ENCODE assay signal across 1 cellular context in genomic region chr18:26510337-26510736, GRCh38.
TF ChIP-seq lines count a peak whose summit lies in the region.

No MANE protein-coding gene starts in this region.

TF ChIP-seq in SK-N-SH, 30 proteins besides CTCF, POLR2A, EP300 and RAD21:
- peak; percentile 64 for TF ChIP-seq CHD2 (IDR thresholded peaks at IDR 0.05; ENCODE audit: low read length, partially characterized antibody)
- peak; percentile 72 for TF ChIP-seq RCOR1 (IDR thresholded peaks at IDR 0.05; ENCODE audit: low read length)
- TF ChIP-seq, protein P1, sequence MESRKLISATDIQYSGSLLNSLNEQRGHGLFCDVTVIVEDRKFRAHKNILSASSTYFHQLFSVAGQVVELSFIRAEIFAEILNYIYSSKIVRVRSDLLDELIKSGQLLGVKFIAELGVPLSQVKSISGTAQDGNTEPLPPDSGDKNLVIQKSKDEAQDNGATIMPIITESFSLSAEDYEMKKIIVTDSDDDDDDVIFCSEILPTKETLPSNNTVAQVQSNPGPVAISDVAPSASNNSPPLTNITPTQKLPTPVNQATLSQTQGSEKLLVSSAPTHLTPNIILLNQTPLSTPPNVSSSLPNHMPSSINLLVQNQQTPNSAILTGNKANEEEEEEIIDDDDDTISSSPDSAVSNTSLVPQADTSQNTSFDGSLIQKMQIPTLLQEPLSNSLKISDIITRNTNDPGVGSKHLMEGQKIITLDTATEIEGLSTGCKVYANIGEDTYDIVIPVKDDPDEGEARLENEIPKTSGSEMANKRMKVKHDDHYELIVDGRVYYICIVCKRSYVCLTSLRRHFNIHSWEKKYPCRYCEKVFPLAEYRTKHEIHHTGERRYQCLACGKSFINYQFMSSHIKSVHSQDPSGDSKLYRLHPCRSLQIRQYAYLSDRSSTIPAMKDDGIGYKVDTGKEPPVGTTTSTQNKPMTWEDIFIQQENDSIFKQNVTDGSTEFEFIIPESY (IDR thresholded peaks at IDR 0.05; ENCODE audit: borderline replicate concordance, low read depth), result no peak
- TF ChIP-seq FOXM1 (IDR thresholded peaks at IDR 0.05; ENCODE audit: low read depth), result no peak
- TF ChIP-seq GATA2 (CRISPR knock-in tag; IDR thresholded peaks at IDR 0.05), result no peak; the same call in 1 of the 2 replicates
- TF ChIP-seq, protein P2, sequence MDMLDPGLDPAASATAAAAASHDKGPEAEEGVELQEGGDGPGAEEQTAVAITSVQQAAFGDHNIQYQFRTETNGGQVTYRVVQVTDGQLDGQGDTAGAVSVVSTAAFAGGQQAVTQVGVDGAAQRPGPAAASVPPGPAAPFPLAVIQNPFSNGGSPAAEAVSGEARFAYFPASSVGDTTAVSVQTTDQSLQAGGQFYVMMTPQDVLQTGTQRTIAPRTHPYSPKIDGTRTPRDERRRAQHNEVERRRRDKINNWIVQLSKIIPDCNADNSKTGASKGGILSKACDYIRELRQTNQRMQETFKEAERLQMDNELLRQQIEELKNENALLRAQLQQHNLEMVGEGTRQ (IDR thresholded peaks at IDR 0.05; ENCODE audit: borderline replicate concordance, low read depth, low read length), result no peak
- TF ChIP-seq, protein P3, sequence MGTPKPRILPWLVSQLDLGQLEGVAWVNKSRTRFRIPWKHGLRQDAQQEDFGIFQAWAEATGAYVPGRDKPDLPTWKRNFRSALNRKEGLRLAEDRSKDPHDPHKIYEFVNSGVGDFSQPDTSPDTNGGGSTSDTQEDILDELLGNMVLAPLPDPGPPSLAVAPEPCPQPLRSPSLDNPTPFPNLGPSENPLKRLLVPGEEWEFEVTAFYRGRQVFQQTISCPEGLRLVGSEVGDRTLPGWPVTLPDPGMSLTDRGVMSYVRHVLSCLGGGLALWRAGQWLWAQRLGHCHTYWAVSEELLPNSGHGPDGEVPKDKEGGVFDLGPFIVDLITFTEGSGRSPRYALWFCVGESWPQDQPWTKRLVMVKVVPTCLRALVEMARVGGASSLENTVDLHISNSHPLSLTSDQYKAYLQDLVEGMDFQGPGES (IDR thresholded peaks at IDR 0.05; ENCODE audit: low read depth, low read length), result no peak
- 0 out of 2 replicates have a peak, but pooled peaks have one; percentile 4 for TF ChIP-seq TCF12 (IDR thresholded peaks at IDR 0.05)
- no peak for TF ChIP-seq MAX (IDR thresholded peaks at IDR 0.05; ENCODE audit: low read depth)
